23 cellular contexts compared by ENCODE assay signal in genomic region chr2:104004818-104005217, GRCh38.
"Had no signal": no experiment of that assay in that cellular context is flagged by ENCODE, and none has a peak within 500 bp of the region (broad histone marks: within the 10 kb centered on the region; RNA-seq: fewer than 3 reads in every experiment).

No MANE protein-coding gene starts in this region.

- H3K27ac Mint-ChIP-seq: mesothelial cell of epicardium; naive B cell; natural killer cell; progenitor cell of endocrine pancreas; stimulated activated naive B cell treated with anti-CD40 and anti-IgM and Interleukin-4, amounts not matched to agents 10 μg/mL and 1 μg/mL and 100 μg/mL, for 72 hours; type B pancreatic cell had no signal

- H3K36me3 Mint-ChIP-seq: mesothelial cell of epicardium; naive B cell; natural killer cell; stimulated activated naive B cell treated with anti-CD40 and anti-IgM and Interleukin-4, amounts not matched to agents 10 μg/mL and 1 μg/mL and 100 μg/mL, for 72 hours; type B pancreatic cell had no signal

- H3K27me3 Mint-ChIP-seq: naive B cell; stimulated activated naive B cell treated with anti-CD40 and anti-IgM and Interleukin-4, amounts not matched to agents 10 μg/mL and 1 μg/mL and 100 μg/mL, for 72 hours had no signal

- H3K9me3 Mint-ChIP-seq: mesothelial cell of epicardium, type B pancreatic cell had no signal

- H3K4me3 ChIP-seq: left ventricle myocardium inferior, lung, ovary, right atrium auricular region, right lobe of liver, skin epidermis, stomach, thoracic aorta, tibial artery, uterus had no signal

- H3K4me1 Mint-ChIP-seq: mesothelial cell of epicardium; naive B cell; natural killer cell; stimulated activated naive B cell treated with anti-CD40 and anti-IgM and Interleukin-4, amounts not matched to agents 10 μg/mL and 1 μg/mL and 100 μg/mL, for 72 hours had no signal

- H3K27ac ChIP-seq: left ventricle myocardium inferior, ovary, right atrium auricular region, right lobe of liver, stomach, thoracic aorta, tibial artery, uterus had no signal

- H3K27me3 ChIP-seq: ovary, right atrium auricular region, right lobe of liver, stomach, tibial artery, uterus had no signal

- H3K4me3 Mint-ChIP-seq: mesothelial cell of epicardium; naive B cell; natural killer cell; stimulated activated naive B cell treated with anti-CD40 and anti-IgM and Interleukin-4, amounts not matched to agents 10 μg/mL and 1 μg/mL and 100 μg/mL, for 72 hours; type B pancreatic cell had no signal

- H3K36me3 ChIP-seq: left ventricle myocardium inferior, ovary, right atrium auricular region, right lobe of liver, stomach, thoracic aorta, tibial artery, uterus had no signal

- H3K9me3 ChIP-seq: ovary, right atrium auricular region, right lobe of liver, stomach, thoracic aorta, tibial artery, uterus had no signal

- ATAC-seq: natural killer cell; right lobe of liver; stimulated activated naive B cell treated with anti-CD40 and anti-IgM and Interleukin-4, amounts not matched to agents 10 μg/mL and 1 μg/mL and 100 μg/mL, for 72 hours; stimulated activated naive CD8-positive, alpha-beta T cell treated with anti-CD3 and anti-CD28 coated beads, Interleukin-15, Interleukin-2, amounts not matched to agents 100 U/mL and 50 U/mL, for 24 hours had no signal

- H3K4me1 ChIP-seq: left ventricle myocardium inferior, right atrium auricular region, right lobe of liver, stomach, tibial artery, uterus had no signal

- DNase-seq: islet precursor cell; left ventricle myocardium inferior; mesendoderm; naive B cell; natural killer cell; ovary; right lobe of liver; stimulated activated CD4-positive, alpha-beta T cell treated with anti-CD3 and anti-CD28 coated beads, Interleukin-12 subunit alpha, Interleukin-12 subunit beta, amount 100 ng/mL, for 4 hours; stimulated activated CD4-positive, alpha-beta T cell treated with anti-CD3 and anti-CD28 coated beads, Interleukin-15, amount 100 ng/mL, for 24 hours; stimulated activated CD4-positive, alpha-beta T cell treated with anti-CD3 and anti-CD28 coated beads, Interleukin-2, amount 100 ng/mL, for 24 hours; stimulated activated CD4-positive, alpha-beta T cell treated with anti-CD3 and anti-CD28 coated beads, Interleukin-4, amount 100 ng/mL, for 1 hour; stimulated activated naive B cell treated with anti-CD40 and anti-IgM and Interleukin-4, amounts not matched to agents 10 μg/mL and 1 μg/mL and 100 μg/mL, for 72 hours; stimulated activated naive CD8-positive, alpha-beta T cell treated with anti-CD3 and anti-CD28 coated beads, Interleukin-15, Interleukin-2, amounts not matched to agents 100 U/mL and 50 U/mL, for 24 hours; stomach; tibial artery; uterus had no signal
